1 cellular context compared by ENCODE assay signal in genomic region chr16:69396187-69397061, GRCh38.
TF ChIP-seq lines count a peak whose summit lies in the region.

No MANE protein-coding gene starts in this region.

TF ChIP-seq in HepG2, 621 proteins besides CTCF, POLR2A, EP300 and RAD21 (continued from another document and continues in another):
- peak; percentile 66; the same call in 1 of the 2 replicates for TF ChIP-seq ZHX2 (IDR thresholded peaks at IDR 0.05; ENCODE audit: low read depth)
- no peak for TF ChIP-seq ZHX2 (CRISPR knock-in tag; IDR thresholded peaks at IDR 0.05; ENCODE audit: borderline replicate concordance)
- TF ChIP-seq ZNF557 (CRISPR knock-in tag; IDR thresholded peaks at IDR 0.05), result no peak
- TF ChIP-seq ZBTB2 (CRISPR knock-in tag; IDR thresholded peaks at IDR 0.05; ENCODE audit: low read depth), result no peak
- no peak for TF ChIP-seq SP2 (CRISPR knock-in tag; IDR thresholded peaks at IDR 0.05)
- peak; percentile 81; the same call in 1 of the 2 replicates for TF ChIP-seq ZNF747 (CRISPR knock-in tag; IDR thresholded peaks at IDR 0.05; ENCODE audit: borderline replicate concordance)
- peak; percentile 98 for TF ChIP-seq FOXO1 (CRISPR knock-in tag; IDR thresholded peaks at IDR 0.05)
- TF ChIP-seq SOX6 (IDR thresholded peaks at IDR 0.05), result no peak
- TF ChIP-seq SOX6 (CRISPR knock-in tag; IDR thresholded peaks at IDR 0.05), result peak; percentile 98
- TF ChIP-seq ZNF543 (CRISPR knock-in tag; IDR thresholded peaks at IDR 0.05), result peak; percentile 12; the same call in 1 of the 2 replicates
- no peak for TF ChIP-seq ZNF619 (CRISPR knock-in tag; IDR thresholded peaks at IDR 0.05)
- no peak for TF ChIP-seq GPBP1L1 (CRISPR knock-in tag; IDR thresholded peaks at IDR 0.05)
- TF ChIP-seq MAFF (IDR thresholded peaks at IDR 0.05; ENCODE audit: low read depth, low read length), result peak; percentile 100
- no peak for TF ChIP-seq ZNF367 (CRISPR knock-in tag; IDR thresholded peaks at IDR 0.05; ENCODE audit: borderline replicate concordance)
- TF ChIP-seq ZBTB42 (CRISPR knock-in tag; IDR thresholded peaks at IDR 0.05), result peak; percentile 58; the same call in 1 of the 2 replicates
- peak; percentile 81 to 87 for TF ChIP-seq NR2F1 (CRISPR knock-in tag; IDR thresholded peaks at IDR 0.05)
- no peak for TF ChIP-seq ZNF251 (CRISPR knock-in tag; IDR thresholded peaks at IDR 0.05)
- peak; percentile 36; the same call in 1 of the 2 replicates for TF ChIP-seq ZNF746 (CRISPR knock-in tag; IDR thresholded peaks at IDR 0.05)
- TF ChIP-seq CBFB (CRISPR knock-in tag; IDR thresholded peaks at IDR 0.05), result peak; percentile 45; the same call in 1 of the 2 replicates
- TF ChIP-seq MEIS1 (CRISPR knock-in tag; IDR thresholded peaks at IDR 0.05; ENCODE audit: borderline replicate concordance), result peak; percentile 71; the same call in 1 of the 2 replicates
- peak; percentile 69; the same call in 1 of the 2 replicates for TF ChIP-seq TOE1 (CRISPR knock-in tag; IDR thresholded peaks at IDR 0.05)
- TF ChIP-seq MIXL1 (CRISPR knock-in tag; IDR thresholded peaks at IDR 0.05), result peak; percentile 98
- peak; percentile 93 for TF ChIP-seq PHF21A (CRISPR knock-in tag; IDR thresholded peaks at IDR 0.05)
- no peak for TF ChIP-seq ZNF572 (CRISPR knock-in tag; IDR thresholded peaks at IDR 0.05)
- TF ChIP-seq ZNF160 (CRISPR knock-in tag; IDR thresholded peaks at IDR 0.05), result no peak
- peak; percentile 38; the same call in 1 of the 2 replicates for TF ChIP-seq ZSCAN20 (CRISPR knock-in tag; IDR thresholded peaks at IDR 0.05; ENCODE audit: borderline replicate concordance)
- TF ChIP-seq ZNF609 (CRISPR knock-in tag; IDR thresholded peaks at IDR 0.05; ENCODE audit: borderline replicate concordance), result peak; percentile 93
- TF ChIP-seq MED8 (CRISPR knock-in tag; IDR thresholded peaks at IDR 0.05; ENCODE audit: insufficient replicate concordance), result peak; percentile 85
- peak; percentile 60; the same call in 1 of the 2 replicates for TF ChIP-seq KMT2B (CRISPR knock-in tag; IDR thresholded peaks at IDR 0.05)
- TF ChIP-seq ZNF275 (CRISPR knock-in tag; IDR thresholded peaks at IDR 0.05; ENCODE audit: borderline replicate concordance), result peak; percentile 77; the same call in 1 of the 2 replicates
- peak; percentile 70; the same call in 1 of the 2 replicates for TF ChIP-seq ZNF878 (CRISPR knock-in tag; IDR thresholded peaks at IDR 0.05)
- peak; percentile 100 for TF ChIP-seq FOXP4 (CRISPR knock-in tag; IDR thresholded peaks at IDR 0.05)
- TF ChIP-seq REST (IDR thresholded peaks at IDR 0.05; ENCODE audit: borderline replicate concordance in 1 of 2, low read depth in 1 of 2, low read length in 2 of 2), result peak in 1 of 2 experiments; percentile 54; a peak in 1 of 4 replicates
